ENCODE assay signal across 34 cellular contexts in genomic region chr6:101716387-101716786, GRCh38.
"Had no signal": no experiment of that assay in that cellular context is flagged by ENCODE, and none has a peak within 500 bp of the region (broad histone marks: within the 10 kb centered on the region; RNA-seq: fewer than 3 reads in every experiment).

No MANE protein-coding gene starts in this region.

- H3K27ac ChIP-seq: brain microvascular endothelial cell, KMS-11, PC-9, RWPE1, VCaP had no signal

- H3K4me1 Mint-ChIP-seq: activated CD4-positive, alpha-beta memory T cell treated with anti-CD3 and anti-CD28 coated beads, Interleukin-2, amount 10 ng/mL, durations not matched to agents 7 days and 5 days; activated CD8-positive, alpha-beta memory T cell treated with anti-CD3 and anti-CD28 coated beads, Interleukin-2, amount 10 ng/mL, durations not matched to agents 7 days and 5 days; activated naive CD4-positive, alpha-beta T cell treated with anti-CD3 and anti-CD28 coated beads, Interleukin-2, amount 10 ng/mL, durations not matched to agents 7 days and 5 days; activated naive CD8-positive, alpha-beta T cell treated with anti-CD3 and anti-CD28 coated beads, Interleukin-2, amount 50 U/mL, for 24 hours had no signal

- H3K36me3 Mint-ChIP-seq: activated CD8-positive, alpha-beta memory T cell treated with anti-CD3 and anti-CD28 coated beads, Interleukin-2, amount 10 ng/mL, durations not matched to agents 7 days and 5 days; activated naive CD4-positive, alpha-beta T cell treated with anti-CD3 and anti-CD28 coated beads, Interleukin-2, amount 10 ng/mL, durations not matched to agents 7 days and 5 days; activated naive CD8-positive, alpha-beta T cell had no signal

- ATAC-seq: activated CD8-positive, alpha-beta memory T cell treated with anti-CD3 and anti-CD28 coated beads, Interleukin-2, amount 10 ng/mL, durations not matched to agents 7 days and 5 days; activated naive CD8-positive, alpha-beta T cell treated with anti-CD3 and anti-CD28 coated beads, Interleukin-2, amount 50 U/mL, for 24 hours; Right ventricle myocardium inferior had no signal

- H3K27me3 Mint-ChIP-seq: activated CD4-positive, alpha-beta memory T cell treated with anti-CD3 and anti-CD28 coated beads, Interleukin-2, amount 10 ng/mL, durations not matched to agents 7 days and 5 days; activated CD8-positive, alpha-beta memory T cell treated with anti-CD3 and anti-CD28 coated beads, Interleukin-2, amount 10 ng/mL, durations not matched to agents 7 days and 5 days; activated naive CD4-positive, alpha-beta T cell treated with anti-CD3 and anti-CD28 coated beads, Interleukin-2, amount 10 ng/mL, durations not matched to agents 7 days and 5 days; activated naive CD8-positive, alpha-beta T cell; activated naive CD8-positive, alpha-beta T cell treated with anti-CD3 and anti-CD28 coated beads, Interleukin-2, amount 50 U/mL, for 24 hours had no signal

- DNase-seq: activated CD4-positive, alpha-beta memory T cell treated with anti-CD3 and anti-CD28 coated beads, Interleukin-2, amount 10 ng/mL, durations not matched to agents 7 days and 5 days; activated CD4-positive, alpha-beta T cell treated with anti-CD3 and anti-CD28 coated beads for 1 hour; activated CD4-positive, alpha-beta T cell treated with anti-CD3 and anti-CD28 coated beads for 48 hours; activated CD4-positive, CD25-positive, alpha-beta regulatory T cell; activated CD8-positive, alpha-beta memory T cell treated with anti-CD3 and anti-CD28 coated beads for 24 hours; activated CD8-positive, alpha-beta memory T cell treated with anti-CD3 and anti-CD28 coated beads, Interleukin-2, amount 10 ng/mL, durations not matched to agents 7 days and 5 days; activated CD8-positive, alpha-beta memory T cell treated with anti-CD3 and anti-CD28 coated beads, Interleukin-2, amount 50 U/mL, for 48 hours; activated effector memory CD4-positive, alpha-beta T cell treated with Interleukin-2 at 50 U/mL for 16 hours; activated naive CD4-positive, alpha-beta T cell treated with anti-CD3 and anti-CD28 coated beads, Interleukin-2, amount 10 ng/mL, durations not matched to agents 7 days and 5 days; activated naive CD8-positive, alpha-beta T cell treated with anti-CD3 and anti-CD28 coated beads, Interleukin-2, amount 50 U/mL, for 24 hours; activated T-cell treated with anti-CD3 and anti-CD28 coated beads, Interleukin-2, amount 50 U/mL, for 48 hours; anterior cingulate cortex; brain microvascular endothelial cell; central memory CD4-positive, alpha-beta T cell; MM.1S; MV-4-11; NCI-H1092; NCI-H187 treated with DMSO at 0.1 percent for 48 hours; NCI-H2171 treated with DMSO at 0.1 percent for 48 hours; NCI-H226; NCI-H446 treated with DMSO at 0.1 percent for 48 hours; NCI-H524; NCI-H82; PC-9; SIG-M5; SW 1271; T-helper 1 cell; T-helper 2 cell; T-helper 9 cell had no signal

- H3K27ac Mint-ChIP-seq: activated CD4-positive, alpha-beta memory T cell treated with anti-CD3 and anti-CD28 coated beads, Interleukin-2, amount 10 ng/mL, durations not matched to agents 7 days and 5 days; activated CD8-positive, alpha-beta memory T cell treated with anti-CD3 and anti-CD28 coated beads, Interleukin-2, amount 10 ng/mL, durations not matched to agents 7 days and 5 days; activated naive CD4-positive, alpha-beta T cell treated with anti-CD3 and anti-CD28 coated beads, Interleukin-2, amount 10 ng/mL, durations not matched to agents 7 days and 5 days; activated naive CD8-positive, alpha-beta T cell; activated naive CD8-positive, alpha-beta T cell treated with anti-CD3 and anti-CD28 coated beads, Interleukin-2, amount 50 U/mL, for 24 hours had no signal

- H3K27me3 ChIP-seq: brain microvascular endothelial cell had no signal

- H3K4me3 ChIP-seq: PC-9 had no signal

- H3K4me3 Mint-ChIP-seq: activated CD4-positive, alpha-beta memory T cell treated with anti-CD3 and anti-CD28 coated beads, Interleukin-2, amount 10 ng/mL, durations not matched to agents 7 days and 5 days; activated CD8-positive, alpha-beta memory T cell treated with anti-CD3 and anti-CD28 coated beads, Interleukin-2, amount 10 ng/mL, durations not matched to agents 7 days and 5 days; activated naive CD4-positive, alpha-beta T cell treated with anti-CD3 and anti-CD28 coated beads, Interleukin-2, amount 10 ng/mL, durations not matched to agents 7 days and 5 days; activated naive CD8-positive, alpha-beta T cell; activated naive CD8-positive, alpha-beta T cell treated with anti-CD3 and anti-CD28 coated beads, Interleukin-2, amount 50 U/mL, for 24 hours had no signal

- H3K9ac ChIP-seq: KMS-11 had no signal

- H3K9me3 Mint-ChIP-seq: activated CD4-positive, alpha-beta memory T cell treated with anti-CD3 and anti-CD28 coated beads, Interleukin-2, amount 10 ng/mL, durations not matched to agents 7 days and 5 days; activated naive CD4-positive, alpha-beta T cell treated with anti-CD3 and anti-CD28 coated beads, Interleukin-2, amount 10 ng/mL, durations not matched to agents 7 days and 5 days; activated naive CD8-positive, alpha-beta T cell treated with anti-CD3 and anti-CD28 coated beads, Interleukin-2, amount 50 U/mL, for 24 hours had no signal

- H3K36me3 ChIP-seq: brain microvascular endothelial cell had no signal
